Comparison of ENCODE assay signal across 23 cellular contexts in the genomic region with DNA sequence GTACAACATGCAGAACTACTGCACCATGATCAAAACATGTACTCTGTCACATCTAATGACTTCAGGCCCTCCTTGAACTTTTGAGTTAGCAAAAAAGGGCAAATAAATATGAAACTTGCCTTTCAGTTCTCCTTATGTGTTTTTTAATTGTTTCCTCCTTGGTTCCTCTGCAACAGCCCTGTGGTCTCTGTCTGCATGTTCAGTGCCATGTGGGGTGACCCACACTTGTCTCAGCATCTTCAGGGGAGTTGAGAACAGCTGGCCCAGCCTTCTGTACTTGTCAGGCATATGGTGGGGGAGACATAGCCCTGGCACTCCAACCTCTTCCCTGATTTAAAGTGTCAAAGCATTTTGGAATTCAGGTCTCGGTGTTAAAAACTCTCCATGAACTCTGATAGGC.
"Had no signal": no experiment of that assay in that cellular context is flagged by ENCODE, and none has a peak within 500 bp of the region (broad histone marks: within the 10 kb centered on the region; RNA-seq: fewer than 3 reads in every experiment).

No MANE protein-coding gene starts in this region.

- ATAC-seq: left colon; left ventricle myocardium superior; naive thymus-derived CD8-positive, alpha-beta T cell; stimulated activated effector memory CD8-positive, alpha-beta T cell treated with anti-CD3 and anti-CD28 coated beads, Interleukin-12 subunit alpha, Interleukin-12 subunit beta, amount 100 ng/mL, for 72 hours had no signal

- H3K27me3 ChIP-seq: dorsolateral prefrontal cortex, right atrium auricular region, sigmoid colon, tibial nerve, upper lobe of left lung had no signal

- DNase-seq: dorsolateral prefrontal cortex; effector CD4-positive, alpha-beta T cell; hypothalamus; immature natural killer cell; islet precursor cell; kidney glomerular epithelial cell; left colon; left ventricle myocardium superior; naive thymus-derived CD8-positive, alpha-beta T cell; nephron progenitor cell; nucleus accumbens; sigmoid colon; stimulated activated CD4-positive, alpha-beta T cell treated with anti-CD3 and anti-CD28 coated beads, Interleukin-2, amount 100 ng/mL, for 24 hours; stimulated activated CD4-positive, alpha-beta T cell treated with anti-CD3 and anti-CD28 coated beads, Interleukin-4, amount 100 ng/mL, for 24 hours had no signal

- H3K27ac ChIP-seq: prostate gland, right atrium auricular region, sigmoid colon, thoracic aorta, tibial nerve had no signal

- H3K9me3 ChIP-seq: lower lobe of right lung, prostate gland, right atrium auricular region, sigmoid colon, thoracic aorta, tibial nerve, upper lobe of left lung had no signal

- H3K4me1 ChIP-seq: prostate gland, right atrium auricular region, sigmoid colon had no signal

- FAIRE-seq: frontal cortex, urothelium cell line had no signal

- H3K4me3 ChIP-seq: dorsolateral prefrontal cortex, lower lobe of right lung, prostate gland, right atrium auricular region, sigmoid colon, thoracic aorta, tibial nerve, upper lobe of left lung had no signal

- H3K36me3 ChIP-seq: lower lobe of right lung, prostate gland, right atrium auricular region, sigmoid colon, thoracic aorta, tibial nerve, upper lobe of left lung had no signal
